34 cellular contexts compared by ENCODE assay signal in the genomic region with DNA sequence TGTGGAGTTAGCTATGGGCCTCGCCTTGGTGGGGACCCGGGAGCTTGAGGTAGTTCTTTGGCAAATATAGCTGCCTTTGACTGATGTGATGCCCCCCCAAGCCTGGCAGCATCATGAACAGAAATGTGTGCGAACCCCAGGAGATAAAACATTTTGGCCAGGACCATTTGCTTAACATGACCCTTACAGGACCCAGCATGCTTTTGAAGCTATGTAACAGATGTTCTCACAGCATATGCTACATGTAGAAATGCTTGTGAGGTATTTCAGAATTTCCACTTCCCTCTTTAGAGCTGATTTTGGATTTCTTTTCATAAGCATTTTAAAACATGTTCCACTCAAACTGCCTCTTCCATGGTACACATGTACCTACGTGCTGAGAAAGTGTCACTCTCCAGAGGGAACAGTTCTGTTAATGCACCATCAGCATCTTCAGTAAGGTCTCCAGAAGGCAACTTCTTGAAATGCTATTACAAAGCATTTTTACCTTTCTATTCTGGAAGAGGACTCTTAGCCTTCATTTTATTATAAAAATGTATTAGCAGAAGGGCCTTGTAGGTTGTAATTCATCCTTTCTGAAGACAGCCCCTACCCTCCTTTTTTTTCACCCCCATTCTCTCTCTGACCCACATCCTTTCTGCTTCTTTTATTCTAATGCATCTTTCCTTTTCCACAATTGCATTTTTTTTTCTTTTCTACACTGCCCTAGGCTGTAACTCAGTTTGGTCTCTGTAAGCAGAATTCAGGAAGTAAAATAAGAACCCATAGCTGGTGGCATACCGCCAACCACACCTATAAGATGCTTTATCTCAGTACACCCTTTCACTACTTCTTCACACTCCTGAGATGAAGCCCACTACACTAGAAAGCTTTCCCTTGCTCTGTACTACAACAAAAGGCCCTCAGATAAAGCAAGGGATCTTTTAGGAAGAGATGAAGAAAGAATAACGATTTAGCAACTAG. TPM values are rescaled to one million over a fixed set of nuclear protein-coding genes. Genes with fewer than 3 reads are reported as not detected.
DNase-seq lines count a peak whose midpoint lies in the region; ATAC-seq, FAIRE-seq and TF ChIP-seq lines count a peak whose summit lies in the region.
"Had no signal": no experiment of that assay in that cellular context is flagged by ENCODE, and none has a peak within 500 bp of the region (broad histone marks: within the 10 kb centered on the region; RNA-seq: fewer than 3 reads in every experiment).

No MANE protein-coding gene starts in this region.

- DNase-seq in CD4-positive, CD25-positive, alpha-beta regulatory T cell: no peak
- DNase-seq in Karpas-422 (no peak), K562 (ENCODE audit: extremely low read depth in 1 of 4, low spot score in 3 of 4) (no peak), fibroblast of villous mesenchyme (ENCODE audit: low read depth) (peak; percentile 6), hypothalamus (lab: John Stamatoyannopoulos, UW) (no peak), middle frontal gyrus (ENCODE audit: extremely low spot score, low spot score) (no peak)
- no peak for DNase-seq in stimulated activated CD4-positive, alpha-beta T cell treated with anti-CD3 and anti-CD28 coated beads, Interleukin-4, amount 100 ng/mL, for 24 hours
- DNase-seq: activated CD4-positive, alpha-beta T cell treated with anti-CD3 and anti-CD28 coated beads for 1 hour; activated CD8-positive, alpha-beta T cell treated with anti-CD3 and anti-CD28 coated beads for 36 hours; activated effector memory CD4-positive, alpha-beta T cell treated with anti-CD3 and anti-CD28 coated beads, Interleukin-2, amount 50 U/mL, for 16 hours; activated T-cell treated with anti-CD3 and anti-CD28 coated beads for 4 hours; colonic mucosa; EL; heart right ventricle; immature natural killer cell; left ventricle myocardium inferior; midbrain; NCI-H1436; NCI-H510A treated with DMSO at 0.1 percent for 48 hours; NK-92 treated with Interleukin-12 subunit alpha and Interleukin-12 subunit beta, amount 100 ng/mL, for 24 hours; ovary; stimulated activated naive CD4-positive, alpha-beta T cell treated with Interleukin-2 at 50 U/mL for 16 hours; T-cell had no signal

- TF ChIP-seq POLR2A in K562 (conservative IDR thresholded peaks at IDR 0.05) (no peak), GM18505 (IDR thresholded peaks at IDR 0.05; ENCODE audit: borderline replicate concordance, extremely low read depth, insufficient read depth, insufficient read length) (no peak)

- no peak overlapping the region for H3K27ac ChIP-seq in CD4-positive, CD25-positive, alpha-beta regulatory T cell (ENCODE audit: insufficient read depth, low read length, poor library complexity, severe bottlenecking)
- peak overlapping the region; percentile 31; the same call in 1 of the 2 replicates for H3K27ac ChIP-seq in Karpas-422 (ENCODE audit: low read length)
- no peak overlapping the region for H3K27ac ChIP-seq in K562 (ENCODE audit: extremely low read depth, low read depth, low read length)
- H3K27ac ChIP-seq: BLaER1 treated with 17β-estradiol and CSF1 and Interleukin-3, amounts not matched to agents 10 nM and 100 nM; colonic mucosa; heart right ventricle; HL-60; left ventricle myocardium inferior; ovary; SJSA1; thoracic aorta had no signal

- no peak for ATAC-seq in CD4-positive, CD25-positive, alpha-beta regulatory T cell (ENCODE audit: low read depth in 2 of 2)
- ATAC-seq in K562 (no peak), GM18505 (IDR thresholded peaks at IDR 0.05; ENCODE audit: unreplicated experiment) (no peak)
- ATAC-seq: activated CD8-positive, alpha-beta T cell treated with anti-CD3 and anti-CD28 coated beads for 36 hours; heart right ventricle; natural killer cell treated with Interleukin-12 subunit alpha and Interleukin-12 subunit beta and Interleukin-15 and Interleukin-18, amount 100 ng/mL, for 72 hours; Panc1 had no signal

- 0% methylated on average over 6 of the region's 6 CpGs for WGBS in K562 (ENCODE audit: insufficient coverage, low coverage, missing lambda C conversion rate)

- H3K4me1 Mint-ChIP-seq in CD4-positive, CD25-positive, alpha-beta regulatory T cell: peaks cover 4 to 13% (median 6%) of the 10 kb centered on the region in 4 donors
- H3K4me1 Mint-ChIP-seq: immature natural killer cell had no signal

- H3K4me3 Mint-ChIP-seq in CD4-positive, CD25-positive, alpha-beta regulatory T cell: peak overlapping the region in 1 of 4 donors; percentile 70
- H3K4me3 Mint-ChIP-seq: activated CD8-positive, alpha-beta T cell treated with anti-CD3 and anti-CD28 coated beads for 36 hours; brain; IgD-negative memory B cell; immature natural killer cell; natural killer cell treated with Interleukin-12 subunit alpha and Interleukin-12 subunit beta and Interleukin-15 and Interleukin-18, amount 100 ng/mL, for 72 hours; T-cell had no signal

- H4K20me1 ChIP-seq in Karpas-422 (ENCODE audit: insufficient read depth, low read depth, low read length) (no peaks in the 10 kb centered on the region), K562 (replicated peaks; ENCODE audit: control insufficient read depth, insufficient read depth, low read length) (no peaks in the 10 kb centered on the region)
- H4K20me1 ChIP-seq: BLaER1 treated with 17β-estradiol and CSF1 and Interleukin-3, amounts not matched to agents 10 nM and 100 nM had no signal

- CTCF ChIA-PET in K562 (lab: Yijun Ruan, JAX; ENCODE audit: low intra/inter-chr PET ratio): no interaction called here

- intact Hi-C loops in K562 (cut with micrococcal nuclease): no loop called here

- BruUV-seq in K562 (replicated peaks; lab: Mats Ljungman, UMichigan): no TSS peak

- H3K27ac Mint-ChIP-seq in CD4-positive, CD25-positive, alpha-beta regulatory T cell: peak overlapping the region in 2 of 3 donors; percentile 3 to 88
- H3K27ac Mint-ChIP-seq: activated CD8-positive, alpha-beta T cell treated with anti-CD3 and anti-CD28 coated beads for 36 hours; IgD-negative memory B cell; immature natural killer cell; natural killer cell treated with Interleukin-12 subunit alpha and Interleukin-12 subunit beta and Interleukin-15 and Interleukin-18, amount 100 ng/mL, for 72 hours; T-cell had no signal

- peak; percentile 26 for FAIRE-seq in K562 (lab: Jason Lieb, UNC)
- FAIRE-seq: GM19239 had no signal

- H3K9me2 ChIP-seq in Karpas-422 (replicated peaks; ENCODE audit: insufficient read depth, low read length): no peaks in the 10 kb centered on the region

- H2AFZ ChIP-seq in Karpas-422 (ENCODE audit: low read length) (no peak overlapping the region), K562 (ENCODE audit: low read depth, low read length) (no peak overlapping the region)

- no peak overlapping the region for H3K4me3 ChIP-seq in CD4-positive, CD25-positive, alpha-beta regulatory T cell (ENCODE audit: low read depth, low read length)
- no peak overlapping the region for H3K4me3 ChIP-seq in Karpas-422 (ENCODE audit: low read length)
- H3K4me3 ChIP-seq in K562: no peak overlapping the region
- H3K4me3 ChIP-seq in fibroblast of villous mesenchyme (ENCODE audit: low read depth, low read length): no peak overlapping the region
- H3K4me3 ChIP-seq: BLaER1 treated with 17β-estradiol and CSF1 and Interleukin-3, amounts not matched to agents 10 nM and 100 nM; colonic mucosa; HAP-1; heart right ventricle; left ventricle myocardium inferior; ovary; SJSA1; thoracic aorta had no signal

- H3K9me3 ChIP-seq in CD4-positive, CD25-positive, alpha-beta regulatory T cell (ENCODE audit: control insufficient read depth in 2 of 2, low read length in 2 of 2): no peaks in the 10 kb centered on the region
- H3K9me3 ChIP-seq in Karpas-422 (ENCODE audit: low read length) (no peaks in the 10 kb centered on the region), K562 (replicated peaks; ENCODE audit: control insufficient read depth, insufficient read depth, low read depth, low read length) (no peaks in the 10 kb centered on the region)
- H3K9me3 ChIP-seq: colonic mucosa, HAP-1, ovary, SJSA1, thoracic aorta had no signal

- no peaks in the 10 kb centered on the region for H3K79me2 ChIP-seq in Karpas-422 (ENCODE audit: low read length)
- H3K79me2 ChIP-seq in K562 (ENCODE audit: control insufficient read depth, insufficient read depth, low read length): no peaks in the 10 kb centered on the region

- H3K4me1 ChIP-seq in CD4-positive, CD25-positive, alpha-beta regulatory T cell (ENCODE audit: control insufficient read depth, insufficient read depth, low read length, poor library complexity, severe bottlenecking): no peaks in the 10 kb centered on the region
- peaks cover 39% of the 10 kb centered on the region for H3K4me1 ChIP-seq in Karpas-422 (ENCODE audit: low read length)
- H3K4me1 ChIP-seq in K562 (replicated peaks in 1 of 2; ENCODE audit: control insufficient read depth in 2 of 2, insufficient read depth in 2 of 2, low read length in 2 of 2): no peaks in the 10 kb centered on the region
- H3K4me1 ChIP-seq: BLaER1 treated with 17β-estradiol and CSF1 and Interleukin-3, amounts not matched to agents 10 nM and 100 nM; colonic mucosa; HAP-1; SJSA1 had no signal

- no peaks in the 10 kb centered on the region for H3K36me3 Mint-ChIP-seq in CD4-positive, CD25-positive, alpha-beta regulatory T cell
- H3K36me3 Mint-ChIP-seq: brain; IgD-negative memory B cell; immature natural killer cell; natural killer cell treated with Interleukin-12 subunit alpha and Interleukin-12 subunit beta and Interleukin-15 and Interleukin-18, amount 100 ng/mL, for 72 hours; T-cell had no signal

- H3K27me3 ChIP-seq in CD4-positive, CD25-positive, alpha-beta regulatory T cell (ENCODE audit: control insufficient read depth, insufficient read depth, low read length): peaks cover 5% of the 10 kb centered on the region
- H3K27me3 ChIP-seq in Karpas-422 (ENCODE audit: low read length): no peaks in the 10 kb centered on the region; the same call in 1 of the 2 replicates
- H3K27me3 ChIP-seq in K562 (ENCODE audit: control insufficient read depth in 2 of 2, insufficient read depth in 2 of 2, low read length in 2 of 2): peaks cover 0 to 15% of the 10 kb centered on the region in 2 experiments; a peak in 2 of 5 replicates
- H3K27me3 ChIP-seq: BLaER1 treated with 17β-estradiol and CSF1 and Interleukin-3, amounts not matched to agents 10 nM and 100 nM; colonic mucosa; ovary had no signal

- no peaks in the 10 kb centered on the region for H3K36me3 ChIP-seq in CD4-positive, CD25-positive, alpha-beta regulatory T cell (ENCODE audit: control insufficient read depth, insufficient read depth, low read length)
- H3K36me3 ChIP-seq in Karpas-422 (ENCODE audit: insufficient read depth, low read length): no peaks in the 10 kb centered on the region
- H3K36me3 ChIP-seq in K562 (ENCODE audit: control insufficient read depth, insufficient read depth, low read length): no peaks in the 10 kb centered on the region
- H3K36me3 ChIP-seq: BLaER1 treated with 17β-estradiol and CSF1 and Interleukin-3, amounts not matched to agents 10 nM and 100 nM; colonic mucosa; HAP-1; heart right ventricle; left ventricle myocardium inferior; ovary; SJSA1; thoracic aorta had no signal

- in situ Hi-C loops in K562 (cut with MboI): no loop called here

- H3K27me3 Mint-ChIP-seq in CD4-positive, CD25-positive, alpha-beta regulatory T cell: peaks cover 18% of the 10 kb centered on the region

- no peak for TF ChIP-seq RAD21 in K562 (CRISPR knock-in tag; conservative IDR thresholded peaks at IDR 0.05 in 1 of 2, IDR thresholded peaks at IDR 0.05 in 1 of 2)

- TF ChIP-seq CTCF in K562 (IDR thresholded peaks at IDR 0.05 in 2 of 3, conservative IDR thresholded peaks at IDR 0.05 in 1 of 3; ENCODE audit: insufficient read depth in 2 of 3, low read depth in 1 of 3, low read length in 3 of 3) (no peak), fibroblast of villous mesenchyme (IDR thresholded peaks at IDR 0.05; ENCODE audit: insufficient read depth, low read depth, low read length) (no peak)

- no peaks in the 10 kb centered on the region for H3K9me1 ChIP-seq in K562 (ENCODE audit: control insufficient read depth, insufficient read depth, low read length)

- peaks cover 0 to 1% (median 0%) of the 10 kb centered on the region in 7 donors for H3K9me3 Mint-ChIP-seq in CD4-positive, CD25-positive, alpha-beta regulatory T cell
- H3K9me3 Mint-ChIP-seq: activated CD8-positive, alpha-beta T cell treated with anti-CD3 and anti-CD28 coated beads for 36 hours; natural killer cell treated with Interleukin-12 subunit alpha and Interleukin-12 subunit beta and Interleukin-15 and Interleukin-18, amount 100 ng/mL, for 72 hours; T-cell had no signal

- TF ChIP-seq EP300 in K562 (IDR thresholded peaks at IDR 0.05; ENCODE audit: low read length): no peak

- H3K9ac ChIP-seq in Karpas-422 (ENCODE audit: low read length): no peak overlapping the region
- H3K9ac ChIP-seq in K562 (ENCODE audit: insufficient read depth in 1 of 2, low read depth in 2 of 2, low read length in 2 of 2): no peak overlapping the region
- H3K9ac ChIP-seq: BLaER1 treated with 17β-estradiol and CSF1 and Interleukin-3, amounts not matched to agents 10 nM and 100 nM had no signal

- POLR2A ChIA-PET in K562 (lab: Yijun Ruan, JAX): interaction anchor here (0.6 kb wide), 1 partner anchor 133 kb away, joined by 3 read pairs; no protein-coding TSS in a partner anchor

- H3K4me2 ChIP-seq in Karpas-422 (ENCODE audit: low read depth, low read length, poor library complexity, severe bottlenecking): no peak overlapping the region
- no peak overlapping the region for H3K4me2 ChIP-seq in K562 (ENCODE audit: insufficient read depth, low read length)
- H3K4me2 ChIP-seq: BLaER1 treated with 17β-estradiol and CSF1 and Interleukin-3, amounts not matched to agents 10 nM and 100 nM had no signal

RNA-seq across cellular contexts. Expression of gene TSSK1B, which starts 15.9 kb away (rescaled TPM):
- not detected for total RNA-seq in CD4-positive, CD25-positive, alpha-beta regulatory T cell
- polyA plus RNA-seq in CD4-positive, CD25-positive, alpha-beta regulatory T cell: not detected
- not detected in 2 replicates for total RNA-seq in Karpas-422 (2014; rRNA removed; shearing (Covaris generic); ENCODE audit: low replicate concordance)
- total RNA-seq in K562 (2011; cell fraction: chromatin; rRNA removed; ENCODE audit: low replicate concordance): not detected in 2 replicates
- total RNA-seq in K562 (2011; cell fraction: nucleolus; rRNA removed): not detected in 2 replicates
- not detected in 2 replicates for total RNA-seq in K562 (2011; cell fraction: nucleoplasm; rRNA removed)
- total RNA-seq in K562 (2014; rRNA removed) (not detected in 2 replicates), K562 (2014; rRNA removed; fragmentation: Illumina TruSeq; extraction: Trizol) (not detected in 2 replicates), K562 (2015; rRNA removed; fragmentation: Illumina TruSeq; extraction: Trizol) (not detected in 2 replicates), K562 (2021) (not detected in 2 replicates), fibroblast of villous mesenchyme (0.43 and 0.64 TPM in 2 replicates)
- polyA plus RNA-seq in K562 (2011; rRNA removed) (not detected in 2 replicates), K562 (2014; fragmentation: Illumina TruSeq; extraction: Trizol) (not detected in 2 replicates), K562 (2014; fragmentation: Nextera tagmentation; extraction: Ambion mirVana) (not detected), K562 (2014; rRNA removed) (not detected in 2 replicates)
- not detected in 2 replicates for polyA plus RNA-seq in K562 (2011; cell fraction: cytosol; rRNA removed)
- not detected in 2 replicates for polyA plus RNA-seq in K562 (2011; cell fraction: nucleus; rRNA removed)
- polyA plus RNA-seq in K562 (2012): not detected in 2 replicates
- not detected in 2 replicates for polyA minus RNA-seq in K562 (2011; rRNA and poly(A)+ RNA removed)
- not detected in 2 replicates for polyA minus RNA-seq in K562 (2011; cell fraction: cytosol; rRNA and poly(A)+ RNA removed)
- not detected in 2 replicates for polyA minus RNA-seq in K562 (2011; cell fraction: nucleus; rRNA and poly(A)+ RNA removed)
- total RNA-seq: activated CD8-positive, alpha-beta T cell treated with anti-CD3 and anti-CD28 coated beads for 36 hours; colonic mucosa; left ventricle myocardium inferior; natural killer cell treated with Interleukin-12 subunit alpha and Interleukin-12 subunit beta and Interleukin-15 and Interleukin-18, amount 100 ng/mL, for 72 hours; T-cell; thoracic aorta had no signal
- polyA plus RNA-seq: heart right ventricle, IgD-negative memory B cell, immature natural killer cell, ovary had no signal

RNA-seq across cellular contexts. Expression of gene MCC, which starts 37.6 kb away (rescaled TPM):
- total RNA-seq in CD4-positive, CD25-positive, alpha-beta regulatory T cell: 11.1 TPM
- 1 to 10 TPM in 3 of 4 donors, under 1 TPM in 1; 0.47 to 3.5 (median 2.9) TPM for polyA plus RNA-seq in CD4-positive, CD25-positive, alpha-beta regulatory T cell
- 5.5 and 12.3 TPM in 2 replicates for total RNA-seq in Karpas-422 (2014; rRNA removed; shearing (Covaris generic); ENCODE audit: low replicate concordance)
- total RNA-seq in K562 (2011; cell fraction: chromatin; rRNA removed; ENCODE audit: low replicate concordance): 0.05 TPM in 1 of 2 replicates, not detected in the other
- total RNA-seq in K562 (2011; cell fraction: nucleolus; rRNA removed): 0.13 TPM in 1 of 2 replicates, not detected in the other
- total RNA-seq in K562 (2011; cell fraction: nucleoplasm; rRNA removed): 0.15 TPM in 1 of 2 replicates, not detected in the other
- total RNA-seq in K562 (2014; rRNA removed) (0.04 TPM in 1 of 2 replicates, not detected in the other), K562 (2014; rRNA removed; fragmentation: Illumina TruSeq; extraction: Trizol) (0.04 and 0.06 TPM in 2 replicates), K562 (2015; rRNA removed; fragmentation: Illumina TruSeq; extraction: Trizol) (0.04 TPM in 1 of 2 replicates, not detected in the other), K562 (2021) (0.07 and 0.18 TPM in 2 replicates), fibroblast of villous mesenchyme (25.4 and 37.6 TPM in 2 replicates)
- polyA plus RNA-seq in K562 (2011; rRNA removed) (0.01 and 0.06 TPM in 2 replicates), K562 (2014; fragmentation: Illumina TruSeq; extraction: Trizol) (0.03 and 0.07 TPM in 2 replicates), K562 (2014; fragmentation: Nextera tagmentation; extraction: Ambion mirVana) (under 1 TPM; 0.06 to 0.24 TPM), K562 (2014; rRNA removed) (0.04 and 0.05 TPM in 2 replicates)
- under 0.01 and 0.03 TPM in 2 replicates for polyA plus RNA-seq in K562 (2011; cell fraction: cytosol; rRNA removed)
- not detected in 2 replicates for polyA plus RNA-seq in K562 (2011; cell fraction: nucleus; rRNA removed)
- 0.08 and 0.11 TPM in 2 replicates for polyA plus RNA-seq in K562 (2012)
- 0.03 and 0.04 TPM in 2 replicates for polyA minus RNA-seq in K562 (2011; rRNA and poly(A)+ RNA removed)
- polyA minus RNA-seq in K562 (2011; cell fraction: cytosol; rRNA and poly(A)+ RNA removed): not detected in 2 replicates
- 0.27 TPM in 1 of 2 replicates, not detected in the other for polyA minus RNA-seq in K562 (2011; cell fraction: nucleus; rRNA and poly(A)+ RNA removed)
